In genomic region chr20:51961964-51962761, GRCh38 we compare ENCODE assay signal across 1 cellular context.
TF ChIP-seq lines count a peak whose summit lies in the region.

No MANE protein-coding gene starts in this region.

TF ChIP-seq in IMR-90, 13 proteins besides CTCF, POLR2A, EP300 and RAD21:
- TF ChIP-seq NFE2L2 (IDR thresholded peaks at IDR 0.05; ENCODE audit: low read depth, low read length) = no peak
